8 cellular contexts compared by ENCODE assay signal in the genomic region with DNA sequence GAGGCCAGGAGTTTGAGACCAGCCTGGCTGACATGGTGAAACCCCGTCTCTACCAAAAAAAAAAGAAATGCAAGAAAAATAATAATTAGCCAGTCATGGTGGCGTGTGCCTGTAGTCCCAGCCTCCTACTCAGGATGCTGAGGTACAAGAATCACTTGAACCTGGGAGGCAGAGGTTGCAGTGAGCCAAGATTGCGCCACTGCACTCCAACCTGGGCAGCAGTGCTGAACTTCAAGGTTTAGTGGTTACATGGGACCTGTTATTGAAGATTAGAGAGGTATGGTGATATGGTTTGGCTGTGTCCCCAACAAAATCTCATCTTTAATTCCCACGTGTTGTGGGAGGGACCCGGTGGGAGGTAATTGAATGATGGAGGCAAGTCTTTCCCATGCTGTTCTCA.
DNase-seq lines count a peak whose midpoint lies in the region; ATAC-seq and TF ChIP-seq lines count a peak whose summit lies in the region.
"Not testable (repeated sequence)": the region's sequence is repeated elsewhere in the genome, so short reads cannot be mapped to it uniquely, and the experiment has no call there.

No MANE protein-coding gene starts in this region.

- H2BK120ac ChIP-seq in IMR-90 (ENCODE audit: low read depth, low read length): peak overlapping the region; percentile 48; the same call in 1 of the 2 replicates

- H3K4me1 Mint-ChIP-seq in GM23338 (peaks cover 75% of the 10 kb centered on the region), nephron (peaks cover 51% of the 10 kb centered on the region)

- not testable (repeated sequence) for H3K4ac ChIP-seq in IMR-90 (ENCODE audit: low read depth, low read length)

- TF ChIP-seq CTCF in C4-2B (conservative IDR thresholded peaks at IDR 0.05); GM23338 (conservative IDR thresholded peaks at IDR 0.05; ENCODE audit: low read depth in 2 of 2); IMR-90 (conservative IDR thresholded peaks at IDR 0.05; ENCODE audit: low read depth, low read length); breast epithelium (IDR thresholded peaks at IDR 0.05); lower lobe of right lung (IDR thresholded peaks at IDR 0.05); nephron (IDR thresholded peaks at IDR 0.05; ENCODE audit: unreplicated experiment in 3 of 3); tibial nerve (IDR thresholded peaks at IDR 0.05); upper lobe of right lung (IDR thresholded peaks at IDR 0.05): not testable (repeated sequence)

- H3F3A ChIP-seq in GM23338 (replicated peaks; ENCODE audit: low read depth): not testable (repeated sequence)

- peak overlapping the region; percentile 48; the same call in 1 of the 2 replicates for H3K23ac ChIP-seq in IMR-90 (ENCODE audit: low read depth, low read length)

- TF ChIP-seq EP300 in tibial nerve (IDR thresholded peaks at IDR 0.05): not testable (repeated sequence)

- H3K36me3 Mint-ChIP-seq in GM23338 (ENCODE audit: low read depth) (peaks cover 21% of the 10 kb centered on the region), nephron (ENCODE audit: low read depth) (peaks cover 38% of the 10 kb centered on the region)

- TF ChIP-seq RAD21 in IMR-90 (IDR thresholded peaks at IDR 0.05; ENCODE audit: low read length): not testable (repeated sequence)

- H3K9ac ChIP-seq in IMR-90 (ENCODE audit: low read depth, low read length): not testable (repeated sequence)

- H2AFZ ChIP-seq in GM23338; IMR-90 (replicated peaks; ENCODE audit: low read length, poor library complexity): not testable (repeated sequence)

- TF ChIP-seq POLR2A in IMR-90 (IDR thresholded peaks at IDR 0.05; ENCODE audit: low read depth, low read length); breast epithelium (IDR thresholded peaks at IDR 0.05); tibial nerve (IDR thresholded peaks at IDR 0.05): not testable (repeated sequence)

- in situ Hi-C loops in IMR-90 (cut with MboI; ENCODE audit: low sequenced_read_pairs): not testable (repeated sequence)

- peaks cover 34% of the 10 kb centered on the region for H3K79me2 ChIP-seq in GM23338 (replicated peaks; ENCODE audit: insufficient read depth)

- H3K27me3 Mint-ChIP-seq in GM23338 (ENCODE audit: insufficient read depth, low read depth, poor library complexity); nephron (ENCODE audit: low read depth): not testable (repeated sequence)

- POLR2A ChIA-PET in IMR-90 (lab: Charles Lee; ENCODE audit: unreplicated experiment): not testable (repeated sequence)

- H2BK5ac ChIP-seq in IMR-90 (ENCODE audit: low read depth, low read length, poor library complexity, severe bottlenecking): peak overlapping the region; percentile 31

- ATAC-seq in GM23338; IMR-90 (ENCODE audit: low read depth): not testable (repeated sequence)
- ATAC-seq in lower lobe of right lung (peak; percentile 55 to 73), upper lobe of right lung (peak; percentile 72)

- peak overlapping the region; percentile 66; the same call in 1 of the 2 replicates for H2AK5ac ChIP-seq in IMR-90 (ENCODE audit: low read depth, low read length)

- H3K4me3 ChIP-seq in GM23338; IMR-90 (ENCODE audit: insufficient read depth, low read depth, low read length); breast epithelium; lower lobe of right lung; tibial nerve; upper lobe of right lung: not testable (repeated sequence)

- intact Hi-C loops in IMR-90 (cut with micrococcal nuclease); breast epithelium (cut with DNase I; ENCODE audit: low total_unique reads); lower lobe of right lung (cut with DNase I); upper lobe of right lung (cut with DNase I): not testable (repeated sequence)

- peaks cover 25% of the 10 kb centered on the region for H3K9me1 ChIP-seq in IMR-90 (ENCODE audit: insufficient read depth, low read length)

- H2BK20ac ChIP-seq in IMR-90 (ENCODE audit: low read depth, low read length): not testable (repeated sequence)

- H3K18ac ChIP-seq in IMR-90 (ENCODE audit: low read depth, low read length): not testable (repeated sequence)

- H3K27ac Mint-ChIP-seq in GM23338: not testable (repeated sequence)
- peak overlapping the region in 2 of 3 experiments; percentile 27 to 78 for H3K27ac Mint-ChIP-seq in nephron

- not testable (repeated sequence) for H4K8ac ChIP-seq in IMR-90 (ENCODE audit: low read depth in 2 of 2, low read length in 2 of 2)

- H3K9me3 ChIP-seq in IMR-90 (ENCODE audit: control insufficient read depth, insufficient read depth, low read length); breast epithelium; lower lobe of right lung; tibial nerve; upper lobe of right lung: not testable (repeated sequence)

- 80% methylated on average over 1 of the region's 5 CpGs; no CpG with 5 or more reads in 1 of the 2 experiments for WGBS in IMR-90 (ENCODE audit: extremely low coverage in 2 of 2, insufficient read length in 1 of 2), 2 experiments
- 80 to 92% methylated on average over 5 of the region's 5 CpGs for WGBS in tibial nerve, 2 donors

- CTCF ChIA-PET in IMR-90 (lab: Yijun Ruan, JAX): not testable (repeated sequence)

- not testable (repeated sequence) for H2BK15ac ChIP-seq in IMR-90 (ENCODE audit: low read depth, low read length)

- H3K14ac ChIP-seq in IMR-90 (replicated peaks; ENCODE audit: low read depth, low read length): not testable (repeated sequence)

- H4K5ac ChIP-seq in IMR-90 (ENCODE audit: low read depth, low read length): not testable (repeated sequence)

- not testable (repeated sequence) for H4K20me1 ChIP-seq in GM23338 (replicated peaks; ENCODE audit: insufficient read depth); IMR-90 (ENCODE audit: insufficient read depth, low read length)

- not testable (repeated sequence) for H3K36me3 ChIP-seq in GM23338 (ENCODE audit: insufficient read depth); IMR-90 (ENCODE audit: control insufficient read depth, insufficient read depth, low read length); breast epithelium; lower lobe of right lung; tibial nerve; upper lobe of right lung

- H2AK9ac ChIP-seq in IMR-90 (replicated peaks; ENCODE audit: low read depth, low read length, poor library complexity): not testable (repeated sequence)

- not testable (repeated sequence) for H4K91ac ChIP-seq in IMR-90 (ENCODE audit: insufficient read depth, low read depth, low read length)

- H3K27ac ChIP-seq in C4-2B: peak overlapping the region; percentile 20
- H3K27ac ChIP-seq in GM23338 (ENCODE audit: low read depth); IMR-90 (ENCODE audit: insufficient read depth, low read length); lower lobe of right lung; upper lobe of right lung: not testable (repeated sequence)
- peak overlapping the region; percentile 38 to 81 for H3K27ac ChIP-seq in breast epithelium
- peak overlapping the region in 3 of 4 donors; percentile 48 to 89 (median 77) for H3K27ac ChIP-seq in tibial nerve

- not testable (repeated sequence) for H3K27me3 ChIP-seq in GM23338 (ENCODE audit: insufficient read depth); IMR-90 (ENCODE audit: control insufficient read depth, insufficient read depth, low read length); breast epithelium; lower lobe of right lung (ENCODE audit: low read depth); tibial nerve; upper lobe of right lung

- peaks cover 39 to 77% of the 10 kb centered on the region in 2 experiments for H3K79me1 ChIP-seq in IMR-90 (ENCODE audit: low read depth in 1 of 2, low read length in 2 of 2)

- not testable (repeated sequence) for H3K9me3 Mint-ChIP-seq in GM23338, nephron

- not testable (repeated sequence) for H3K9me2 ChIP-seq in GM23338 (ENCODE audit: insufficient read depth)

- H3K4me3 Mint-ChIP-seq in GM23338, nephron: not testable (repeated sequence)

- H3K4me2 ChIP-seq in GM23338: peak overlapping the region; percentile 43; the same call in 1 of the 2 replicates
- not testable (repeated sequence) for H3K4me2 ChIP-seq in IMR-90 (ENCODE audit: low read depth, low read length)

- H3K4me1 ChIP-seq in GM23338 (ENCODE audit: insufficient read depth) (peaks cover 55% of the 10 kb centered on the region), IMR-90 (ENCODE audit: control insufficient read depth, insufficient read depth, low read length) (peaks cover 22% of the 10 kb centered on the region), breast epithelium (peaks cover 0 to 21% of the 10 kb centered on the region in 2 donors), lower lobe of right lung (peaks cover 21% of the 10 kb centered on the region), tibial nerve (peaks cover 0 to 67% (median 12%) of the 10 kb centered on the region in 4 donors), upper lobe of right lung (peaks cover 18% of the 10 kb centered on the region)

- BruUV-seq in IMR-90 (replicated peaks; lab: Mats Ljungman, UMichigan): not testable (repeated sequence)

- not testable (repeated sequence) for DNase-seq in GM23338 (ENCODE audit: low spot score); IMR-90; breast epithelium (ENCODE audit: low spot score in 2 of 2); tibial nerve (ENCODE audit: low spot score in 2 of 2)
- DNase-seq in lower lobe of right lung: peak; percentile 69
- peak; percentile 79 for DNase-seq in upper lobe of right lung

- dilution Hi-C loops in IMR-90 (cut with HindIII; ENCODE audit: low sequenced_read_pairs, unreplicated experiment): not testable (repeated sequence)

- not testable (repeated sequence) for H3K56ac ChIP-seq in IMR-90 (ENCODE audit: extremely low read depth, insufficient read depth, low read length)
